8 cellular contexts compared by ENCODE assay signal in the genomic region with DNA sequence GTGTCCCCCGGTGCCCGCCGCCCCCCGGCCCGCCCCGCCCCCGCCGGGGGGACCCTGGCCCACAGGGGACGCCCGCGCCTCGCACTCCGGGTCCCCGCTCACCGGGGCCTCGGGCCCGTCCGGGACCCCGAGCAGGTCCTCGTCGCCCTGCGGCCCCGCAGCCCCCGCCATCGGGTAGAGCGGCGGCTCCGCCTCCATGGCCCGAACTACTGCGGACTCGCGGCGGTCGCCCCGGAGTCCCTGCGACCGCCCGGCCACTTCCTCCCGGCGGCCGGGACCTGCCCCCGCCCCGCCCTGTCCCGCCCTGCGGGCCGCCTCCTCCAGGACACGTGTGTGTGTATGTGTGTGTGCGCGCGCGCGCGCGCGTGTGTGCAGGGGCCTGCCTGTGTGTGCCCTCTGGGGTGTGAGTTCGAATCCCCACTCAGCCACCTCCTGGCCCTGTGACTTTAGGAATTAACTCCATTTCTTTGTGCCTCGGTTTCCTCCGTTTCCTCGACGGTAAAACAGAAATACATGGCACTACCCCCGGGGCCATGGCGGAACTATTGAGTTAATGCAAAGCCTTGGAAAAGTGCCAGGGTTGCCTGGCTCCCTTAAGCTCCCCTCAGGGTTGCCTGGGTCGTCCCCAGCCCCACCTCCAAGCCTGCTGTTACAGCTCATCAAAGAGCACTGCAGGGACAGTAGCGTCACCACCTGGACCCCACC. TPM values are rescaled to one million over a fixed set of nuclear protein-coding genes. Genes with fewer than 3 reads are reported as not detected.
DNase-seq lines count a peak whose midpoint lies in the region; ATAC-seq and TF ChIP-seq lines count a peak whose summit lies in the region.

TSS of gene UNC93B1 (minus strand) at position 252 of the 705 bp plus-strand sequence. CDS start at position 198, 54 bp downstream.

- DNase-seq in GM10248 (ENCODE audit: extremely low spot score): peak; percentile 94
- peak; percentile 83 for DNase-seq in NCI-H345 (lab: John Stamatoyannopoulos, UW)
- peak; percentile 73 to 82 for DNase-seq in activated CD4-positive, alpha-beta T cell treated with anti-CD3 and anti-CD28 coated beads for 24 hours (ENCODE audit: low read depth in 2 of 2)
- DNase-seq in choroid plexus epithelial cell (ENCODE audit: low read depth): peak; percentile 75
- DNase-seq in right lobe of liver: peak; percentile 93 to 95 (median 94)
- DNase-seq in stimulated activated CD4-positive, alpha-beta T cell treated with anti-CD3 and anti-CD28 coated beads, Interleukin-4, amount 100 ng/mL, for 48 hours (ENCODE audit: low read depth in 2 of 2): peak; percentile 69 to 81

- 24% methylated on average over 6 of the region's 64 CpGs for WGBS in right lobe of liver (ENCODE audit: insufficient coverage, low coverage, low lambda C conversion rate, missing lambda C conversion rate)

- no peaks in the 10 kb centered on the region for H3K27me3 ChIP-seq in right lobe of liver

- peaks cover 0 to 4% (median under 1%) of the 10 kb centered on the region in 4 donors for H3K4me1 ChIP-seq in right lobe of liver

- CTCF ChIA-PET in GM10248 (lab: Yijun Ruan, JAX): interaction anchor here (0.9 kb wide), 1 partner anchor 10 kb away, joined by 4 read pairs; no protein-coding TSS in a partner anchor

- POLR2A ChIA-PET in GM10248 (lab: Yijun Ruan, JAX): no interaction called here

- peak within 1 kb of the TSS; percentile 47 to 77 (median 70) for H3K27ac ChIP-seq in right lobe of liver

- peak; percentile 58 for ATAC-seq in HG02588 (IDR thresholded peaks at IDR 0.05; ENCODE audit: unreplicated experiment)
- peak; percentile 88 to 90 (median 88) for ATAC-seq in right lobe of liver
- ATAC-seq in GM18870 (IDR thresholded peaks at IDR 0.05; ENCODE audit: unreplicated experiment): no peak

- intact Hi-C loops in right lobe of liver (cut with DNase I): no loop called here

- no peaks in the 10 kb centered on the region for H3K36me3 ChIP-seq in right lobe of liver

- H3K9me3 ChIP-seq in right lobe of liver: no peaks in the 10 kb centered on the region

- no peak for TF ChIP-seq CTCF in GM10248 (IDR thresholded peaks at IDR 0.05; ENCODE audit: control extremely low read depth, extremely low read depth, low read depth, missing control alignments)
- TF ChIP-seq CTCF in choroid plexus epithelial cell (conservative IDR thresholded peaks at IDR 0.05; ENCODE audit: low read depth, low read length): no peak
- TF ChIP-seq CTCF in right lobe of liver (IDR thresholded peaks at IDR 0.05): no peak

- peak; percentile 73 for TF ChIP-seq POLR2A in right lobe of liver (IDR thresholded peaks at IDR 0.05)

- H3K4me3 ChIP-seq in choroid plexus epithelial cell (ENCODE audit: low read depth, low read length) (peak within 1 kb of the TSS; percentile 70), right lobe of liver (peak within 1 kb of the TSS; percentile 57 to 80 (median 62))

RNA-seq across cellular contexts. Expression of gene UNC93B1, which starts in this region (rescaled TPM):
- total RNA-seq in right lobe of liver: 10 to 100 TPM; 13.3 to 21.4 (median 17.9) TPM
